Comparison of ENCODE assay signal across 9 cellular contexts in genomic region chr20:53948383-53949318, GRCh38.
DNase-seq lines count a peak whose midpoint lies in the region; ATAC-seq and TF ChIP-seq lines count a peak whose summit lies in the region.
"Had no signal": no experiment of that assay in that cellular context is flagged by ENCODE, and none has a peak within 500 bp of the region (broad histone marks: within the 10 kb centered on the region; RNA-seq: fewer than 3 reads in every experiment).

No MANE protein-coding gene starts in this region.

- ATAC-seq in GM19025 (IDR thresholded peaks at IDR 0.05; ENCODE audit: low read depth, unreplicated experiment) (peak; percentile 19), HG02759 (IDR thresholded peaks at IDR 0.05; ENCODE audit: unreplicated experiment) (peak; percentile 35), T-helper 17 cell (peak; percentile 76), GM18867 (IDR thresholded peaks at IDR 0.05; ENCODE audit: unreplicated experiment) (no peak)

- H3K27ac Mint-ChIP-seq in T-helper 17 cell (peak overlapping the region; percentile 99), neural crest cell (ENCODE audit: unreplicated experiment) (peak overlapping the region; percentile 31)

- no peaks in the 10 kb centered on the region for H3K27me3 Mint-ChIP-seq in T-helper 17 cell
- H3K27me3 Mint-ChIP-seq in neural crest cell (ENCODE audit: low read depth), result no peaks in the 10 kb centered on the region

- TF ChIP-seq CTCF in neural crest cell (conservative IDR thresholded peaks at IDR 0.05), result no peak

- peak overlapping the region; percentile 93 for H3K4me3 Mint-ChIP-seq in T-helper 17 cell
- no peak overlapping the region for H3K4me3 Mint-ChIP-seq in neural crest cell

- H3K36me3 Mint-ChIP-seq in T-helper 17 cell (ENCODE audit: low read depth) (peaks cover 2% of the 10 kb centered on the region), neural crest cell (ENCODE audit: low read depth) (peaks cover 8% of the 10 kb centered on the region)

- no peak for DNase-seq in T-helper 17 cell
- DNase-seq in neural crest cell (ENCODE audit: low read depth, low spot score), result no peak
- no peak for DNase-seq in RPMI8226
- DNase-seq in iPS-NIHi11 (ENCODE audit: low spot score), result no peak
- DNase-seq in central memory CD4-positive, alpha-beta T cell, result no peak
- DNase-seq: SHP77 treated with DMSO at 0.1 percent for 48 hours had no signal

- peaks cover 10% of the 10 kb centered on the region for H3K9me3 Mint-ChIP-seq in neural crest cell

- no peaks in the 10 kb centered on the region for H3K9me3 ChIP-seq in T-helper 17 cell (ENCODE audit: control insufficient read depth, low read length, poor library complexity, severe bottlenecking)

- peaks cover 35% of the 10 kb centered on the region for H3K4me1 Mint-ChIP-seq in T-helper 17 cell
- peaks cover 23% of the 10 kb centered on the region for H3K4me1 Mint-ChIP-seq in neural crest cell
